Comparison of ENCODE assay signal across 27 cellular contexts in genomic region chr5:151810449-151810848, GRCh38. TPM values are rescaled to one million over a fixed set of nuclear protein-coding genes. Genes with fewer than 3 reads are reported as not detected.
DNase-seq lines count a peak whose midpoint lies in the region; ATAC-seq, FAIRE-seq and TF ChIP-seq lines count a peak whose summit lies in the region.
"Had no signal": no experiment of that assay in that cellular context is flagged by ENCODE, and none has a peak within 500 bp of the region (broad histone marks: within the 10 kb centered on the region; RNA-seq: fewer than 3 reads in every experiment).

No MANE protein-coding gene starts in this region.

- H4K20me1 ChIP-seq in GM12878 (ENCODE audit: control insufficient read depth, insufficient read depth) (no peaks in the 10 kb centered on the region; the same call in 1 of the 2 replicates), keratinocyte (ENCODE audit: control insufficient read depth, extremely low read depth, insufficient read depth, low read length) (no peaks in the 10 kb centered on the region)

- peaks cover 99% of the 10 kb centered on the region for H3K36me3 Mint-ChIP-seq in activated T-cell treated with anti-CD3 and anti-CD28 coated beads, Interleukin-2, amount 50 U/mL, for 24 hours (ENCODE audit: low read depth)
- H3K36me3 Mint-ChIP-seq in glutamatergic neuron (ENCODE audit: unreplicated experiment): peaks cover 5% of the 10 kb centered on the region

- H3K9me1 ChIP-seq in keratinocyte (ENCODE audit: control insufficient read depth, extremely low read depth, insufficient read depth, low read length): no peaks in the 10 kb centered on the region

- no peak for TF ChIP-seq CTCF in GM12878 (IDR thresholded peaks at IDR 0.05 in 2 of 3, conservative IDR thresholded peaks at IDR 0.05 in 1 of 3; ENCODE audit: control insufficient read depth in 2 of 3, extremely low read depth in 1 of 3, insufficient read depth in 1 of 3, low read depth in 3 of 3, low read length in 3 of 3)
- no peak for TF ChIP-seq CTCF in keratinocyte (optimal IDR thresholded peaks at IDR 0.05 in 1 of 3, IDR thresholded peaks at IDR 0.05 in 1 of 3, conservative IDR thresholded peaks at IDR 0.05 in 1 of 3; ENCODE audit: extremely low read depth in 1 of 3, insufficient read depth in 2 of 3, low read length in 3 of 3)
- no peak for TF ChIP-seq CTCF in glutamatergic neuron (IDR thresholded peaks at IDR 0.05; ENCODE audit: partially characterized antibody, unreplicated experiment)

- H3K36me3 ChIP-seq in GM12878 (ENCODE audit: control insufficient read depth in 2 of 2, insufficient read depth in 2 of 2, low read length in 1 of 2): peaks cover 4 to 38% of the 10 kb centered on the region in 2 experiments
- H3K36me3 ChIP-seq in keratinocyte (ENCODE audit: control insufficient read depth in 2 of 2, extremely low read depth in 1 of 2, insufficient read depth in 2 of 2, low read length in 2 of 2): peaks cover 25 to 42% of the 10 kb centered on the region in 2 experiments
- H3K36me3 ChIP-seq: ovary had no signal

- H3K4me1 ChIP-seq in GM12878 (ENCODE audit: control insufficient read depth, insufficient read depth, low read length) (no peaks in the 10 kb centered on the region), keratinocyte (ENCODE audit: control insufficient read depth, extremely low read depth, insufficient read depth, low read length) (no peaks in the 10 kb centered on the region)
- H3K4me1 ChIP-seq: BE2C had no signal

- H3K4me3 Mint-ChIP-seq in activated T-cell treated with anti-CD3 and anti-CD28 coated beads, Interleukin-2, amount 50 U/mL, for 24 hours: no peak overlapping the region
- H3K4me3 Mint-ChIP-seq in glutamatergic neuron (ENCODE audit: unreplicated experiment): no peak overlapping the region
- H3K4me3 Mint-ChIP-seq: naive B cell had no signal

- 33% methylated on average over 1 of the region's 1 CpG for WGBS in GM12878 (ENCODE audit: insufficient coverage, insufficient replicate concordance, low lambda C conversion rate, missing lambda C conversion rate)

- peaks cover 8% of the 10 kb centered on the region for H3K9me3 Mint-ChIP-seq in activated T-cell treated with anti-CD3 and anti-CD28 coated beads, Interleukin-2, amount 50 U/mL, for 24 hours
- no peaks in the 10 kb centered on the region for H3K9me3 Mint-ChIP-seq in glutamatergic neuron (ENCODE audit: unreplicated experiment)

- SMC1A ChIA-PET in GM12878 (lab: Charles Lee; ENCODE audit: uncharacterized antibody, unreplicated experiment): interaction anchor here (1.1 to 2.0 kb wide), 3 partner anchors 9 to 332 kb away, joined by 4 to 12 read pairs (median 5); no protein-coding TSS in a partner anchor

- H3K27me3 ChIP-seq in GM12878 (replicated peaks in 1 of 2; ENCODE audit: control insufficient read depth in 2 of 2, insufficient read depth in 2 of 2, low read length in 1 of 2) (no peaks in the 10 kb centered on the region), keratinocyte (ENCODE audit: control insufficient read depth, extremely low read depth, insufficient read depth, low read length) (no peaks in the 10 kb centered on the region)
- H3K27me3 ChIP-seq: adrenal gland, BE2C, ovary, upper lobe of right lung had no signal

- intact Hi-C loops in GM12878 (cut with micrococcal nuclease; ENCODE audit: unreplicated experiment): no loop called here

- H3K27ac ChIP-seq in GM12878 (ENCODE audit: control insufficient read depth, insufficient read depth) (no peak overlapping the region), keratinocyte (ENCODE audit: control insufficient read depth, insufficient read depth, low read length) (peak overlapping the region; percentile 15), caudate nucleus (ENCODE audit: low read depth, low read length) (no peak overlapping the region)
- H3K27ac ChIP-seq: adrenal gland, ovary, upper lobe of right lung had no signal

- no peak for DNase-seq in activated T-cell treated with anti-CD3 and anti-CD28 coated beads, Interleukin-2, amount 50 U/mL, for 24 hours
- DNase-seq in activated T-cell treated with anti-CD3 and anti-CD28 coated beads for 4 hours: no peak
- no peak for DNase-seq in GM12878 (ENCODE audit: low read depth, low spot score)
- DNase-seq in keratinocyte (ENCODE audit: low read depth, low spot score): no peak
- no peak for DNase-seq in glutamatergic neuron
- DNase-seq in caudate nucleus (lab: John Stamatoyannopoulos, UW): no peak
- no peak for DNase-seq in stimulated activated CD4-positive, alpha-beta T cell treated with anti-CD3 and anti-CD28 coated beads, Interleukin-2, amount 100 ng/mL, for 24 hours
- DNase-seq: activated CD4-positive, alpha-beta T cell treated with anti-CD3 and anti-CD28 coated beads for 1 hour; adrenal gland; BE2C; Caco-2; dermis blood vessel endothelial cell; DND-41; Kasumi-1; mesendoderm; naive B cell; NCI-H1092 treated with DMSO at 0.1 percent for 48 hours; NCI-H2029; NCI-H345; NCI-H82; ovary; right cardiac atrium; substantia nigra; upper lobe of right lung had no signal

- no TSS peak for BruUV-seq in GM12878 (replicated peaks; lab: Mats Ljungman, UMichigan)

- H3K4me3 ChIP-seq in GM12878 (no peak overlapping the region), keratinocyte (ENCODE audit: control insufficient read depth in 2 of 3, extremely low read depth in 1 of 3, insufficient read depth in 2 of 3, low read depth in 1 of 3, low read length in 3 of 3) (no peak overlapping the region)
- H3K4me3 ChIP-seq: adrenal gland, ovary, upper lobe of right lung had no signal

- TF ChIP-seq EP300 in GM12878 (IDR thresholded peaks at IDR 0.05; ENCODE audit: borderline replicate concordance in 1 of 2, control insufficient read depth in 1 of 2, low read depth in 2 of 2, low read length in 2 of 2): no peak

- no peaks in the 10 kb centered on the region for H3K79me2 ChIP-seq in GM12878 (ENCODE audit: control insufficient read depth, insufficient read depth, low read length)
- peaks cover 26% of the 10 kb centered on the region for H3K79me2 ChIP-seq in keratinocyte (ENCODE audit: control insufficient read depth, insufficient read depth, low read length)

- POLR2A ChIA-PET in GM12878 (lab: Charles Lee): no interaction called here

- RAD21 ChIA-PET in GM12878 (lab: Charles Lee; ENCODE audit: unreplicated experiment): interaction anchor here (1.0 kb wide), 1 partner anchor 10 kb away, joined by 3 read pairs; no protein-coding TSS in a partner anchor

- dilution Hi-C loops in keratinocyte (cut with MboI; ENCODE audit: extremely low pct_ligation_motif_present, low sequenced_read_pairs): no loop called here

- no peak for FAIRE-seq in GM12878 (lab: Jason Lieb, UNC)
- no peak for FAIRE-seq in keratinocyte (lab: Jason Lieb, UNC)
- FAIRE-seq: GM12891, GM19239 had no signal

- peaks cover 50% of the 10 kb centered on the region for H3K4me1 Mint-ChIP-seq in activated T-cell treated with anti-CD3 and anti-CD28 coated beads, Interleukin-2, amount 50 U/mL, for 24 hours (ENCODE audit: low read depth)
- no peaks in the 10 kb centered on the region for H3K4me1 Mint-ChIP-seq in glutamatergic neuron (ENCODE audit: low read depth, unreplicated experiment)
- H3K4me1 Mint-ChIP-seq: naive B cell had no signal

- ATAC-seq in GM18868 (IDR thresholded peaks at IDR 0.05; ENCODE audit: unreplicated experiment): peak; percentile 43
- ATAC-seq in GM12878: peak; percentile 34
- ATAC-seq: right cardiac atrium, upper lobe of right lung had no signal

- CTCF ChIA-PET in GM12878 (lab: Yijun Ruan, JAX): interaction anchor here (1.3 to 2.0 kb wide), 3 partner anchors 10 to 55 kb away, joined by 3 to 10 read pairs (median 4); no protein-coding TSS in a partner anchor

- no peak for TF ChIP-seq POLR2A in GM12878 (IDR thresholded peaks at IDR 0.05; ENCODE audit: low read depth, low read length)

- TF ChIP-seq RAD21 in GM12878 (IDR thresholded peaks at IDR 0.05; ENCODE audit: insufficient read depth, low read depth, low read length): no peak

- H3K4me2 ChIP-seq in GM12878 (ENCODE audit: control insufficient read depth, insufficient read depth): no peak overlapping the region
- no peak overlapping the region for H3K4me2 ChIP-seq in keratinocyte (ENCODE audit: control insufficient read depth, extremely low read depth, insufficient read depth, low read depth, low read length)

- H3K27ac Mint-ChIP-seq in activated T-cell treated with anti-CD3 and anti-CD28 coated beads, Interleukin-2, amount 50 U/mL, for 24 hours: peak overlapping the region; percentile 53
- no peak overlapping the region for H3K27ac Mint-ChIP-seq in glutamatergic neuron (ENCODE audit: unreplicated experiment)

- in situ Hi-C loops in GM12878 (cut with MboI): no loop called here

- H3K9ac ChIP-seq in GM12878 (ENCODE audit: control insufficient read depth, insufficient read depth, low read length) (no peak overlapping the region), keratinocyte (ENCODE audit: control insufficient read depth, extremely low read depth, insufficient read depth, low read length) (no peak overlapping the region)

- no peak overlapping the region for H2AFZ ChIP-seq in GM12878 (ENCODE audit: control insufficient read depth, low read depth, low read length)
- H2AFZ ChIP-seq in keratinocyte (ENCODE audit: control insufficient read depth, low read length): no peak overlapping the region

- H3K27me3 Mint-ChIP-seq in activated T-cell treated with anti-CD3 and anti-CD28 coated beads, Interleukin-2, amount 50 U/mL, for 24 hours: no peaks in the 10 kb centered on the region
- H3K27me3 Mint-ChIP-seq in glutamatergic neuron (ENCODE audit: unreplicated experiment): no peaks in the 10 kb centered on the region
- H3K27me3 Mint-ChIP-seq: naive B cell had no signal

- no peaks in the 10 kb centered on the region for H3K9me3 ChIP-seq in GM12878 (replicated peaks; ENCODE audit: control insufficient read depth, insufficient read depth, low read length)
- no peaks in the 10 kb centered on the region for H3K9me3 ChIP-seq in keratinocyte (ENCODE audit: control insufficient read depth, low read depth, low read length)
- H3K9me3 ChIP-seq: adrenal gland, BE2C, Caco-2, ovary, upper lobe of right lung had no signal

RNA-seq across cellular contexts. Expression of gene G3BP1, which starts 38.7 kb away (rescaled TPM):
- total RNA-seq in GM12878 (2013; cell fraction: nucleolus; rRNA removed): 192 and 198 TPM in 2 replicates
- total RNA-seq in GM12878 (2014; rRNA removed) (137 and 148 TPM in 2 replicates), GM12878 (2014; rRNA removed; fragmentation: Illumina TruSeq; extraction: Trizol) (182 and 190 TPM in 2 replicates), GM12878 (2021) (255 and 269 TPM in 2 replicates), glutamatergic neuron (ENCODE audit: unreplicated experiment) (127 TPM)
- polyA plus RNA-seq in GM12878 (2011; ENCODE audit: low read depth): 39.6 TPM
- polyA plus RNA-seq in GM12878 (2011; rRNA removed) (113 and 119 TPM in 2 replicates), GM12878 (2014; fragmentation: Illumina TruSeq; extraction: Trizol) (158 TPM in 2 replicates), GM12878 (2014; fragmentation: Nextera tagmentation; extraction: Ambion mirVana) (10 to 100 TPM; 49.7 to 52.7 TPM), GM12878 (2014; rRNA removed) (86.7 and 87.0 TPM in 2 replicates), GM12878 (2016; fragmentation: Nextera tagmentation; extraction: Ambion mirVana) (100 to 1,000 TPM; 416 to 438 TPM), keratinocyte (93.5 to 137 TPM (median 115 TPM) in 3 replicates)
- polyA plus RNA-seq in GM12878 (2011; cell fraction: cytosol; rRNA removed): 57.4 and 66.1 TPM in 2 replicates
- polyA plus RNA-seq in GM12878 (2011; cell fraction: nucleus; rRNA removed): 40.4 and 54.9 TPM in 2 replicates
- 70.4 and 72.8 TPM in 2 replicates for polyA plus RNA-seq in GM12878 (2012)
- 140 and 194 TPM in 2 replicates for polyA minus RNA-seq in GM12878 (2011; rRNA and poly(A)+ RNA removed)
- 67.5 and 113 TPM in 2 replicates for polyA minus RNA-seq in GM12878 (2011; cell fraction: cytosol; rRNA and poly(A)+ RNA removed)
- polyA minus RNA-seq in GM12878 (2011; cell fraction: nucleus; rRNA and poly(A)+ RNA removed): 80.6 and 162 TPM in 2 replicates
- 98.2 TPM for polyA plus RNA-seq in keratinocyte (2011; ENCODE audit: low read depth)
- 52.3 and 81.0 TPM in 2 replicates for polyA plus RNA-seq in keratinocyte (2011; cell fraction: cytosol; rRNA removed)
- 83.5 and 87.6 TPM in 2 replicates for polyA plus RNA-seq in keratinocyte (2011; cell fraction: nucleus; rRNA removed)
- 84.1 and 237 TPM in 2 replicates for polyA plus RNA-seq in keratinocyte (2012; ENCODE audit: low replicate concordance)
- 182 to 302 TPM (median 247 TPM) in 3 replicates for polyA minus RNA-seq in keratinocyte
- polyA minus RNA-seq in keratinocyte (2011; cell fraction: cytosol; rRNA and poly(A)+ RNA removed): 189 TPM
- polyA minus RNA-seq in keratinocyte (2011; cell fraction: nucleus; rRNA and poly(A)+ RNA removed): 187 and 308 TPM in 2 replicates

RNA-seq across cellular contexts. Expression of gene ATOX1, which starts 52.0 kb away (rescaled TPM):
- total RNA-seq in GM12878 (2013; cell fraction: nucleolus; rRNA removed): 94.2 and 105 TPM in 2 replicates
- total RNA-seq in GM12878 (2014; rRNA removed) (136 and 139 TPM in 2 replicates), GM12878 (2014; rRNA removed; fragmentation: Illumina TruSeq; extraction: Trizol) (130 and 139 TPM in 2 replicates), GM12878 (2021) (140 and 158 TPM in 2 replicates), glutamatergic neuron (ENCODE audit: unreplicated experiment) (82.9 TPM)
- polyA plus RNA-seq in GM12878 (2011; ENCODE audit: low read depth): 89.5 TPM
- polyA plus RNA-seq in GM12878 (2011; rRNA removed) (94.4 and 161 TPM in 2 replicates), GM12878 (2014; fragmentation: Illumina TruSeq; extraction: Trizol) (138 and 231 TPM in 2 replicates), GM12878 (2014; fragmentation: Nextera tagmentation; extraction: Ambion mirVana) (100 to 1,000 TPM; 576 to 642 TPM), GM12878 (2014; rRNA removed) (237 and 259 TPM in 2 replicates), GM12878 (2016; fragmentation: Nextera tagmentation; extraction: Ambion mirVana) (100 to 1,000 TPM; 377 to 419 TPM), keratinocyte (173 to 414 TPM (median 199 TPM) in 3 replicates)
- polyA plus RNA-seq in GM12878 (2011; cell fraction: cytosol; rRNA removed): 375 and 451 TPM in 2 replicates
- polyA plus RNA-seq in GM12878 (2011; cell fraction: nucleus; rRNA removed): 134 and 141 TPM in 2 replicates
- polyA plus RNA-seq in GM12878 (2012): 153 and 189 TPM in 2 replicates
- 179 and 269 TPM in 2 replicates for polyA minus RNA-seq in GM12878 (2011; rRNA and poly(A)+ RNA removed)
- 52.4 and 56.0 TPM in 2 replicates for polyA minus RNA-seq in GM12878 (2011; cell fraction: cytosol; rRNA and poly(A)+ RNA removed)
- polyA minus RNA-seq in GM12878 (2011; cell fraction: nucleus; rRNA and poly(A)+ RNA removed): 54.5 and 83.6 TPM in 2 replicates
- 58.4 TPM for polyA plus RNA-seq in keratinocyte (2011; ENCODE audit: low read depth)
- 310 and 443 TPM in 2 replicates for polyA plus RNA-seq in keratinocyte (2011; cell fraction: cytosol; rRNA removed)
- polyA plus RNA-seq in keratinocyte (2011; cell fraction: nucleus; rRNA removed): 111 and 127 TPM in 2 replicates
- 199 and 361 TPM in 2 replicates for polyA plus RNA-seq in keratinocyte (2012; ENCODE audit: low replicate concordance)
- polyA minus RNA-seq in keratinocyte: 133 to 246 TPM (median 216 TPM) in 3 replicates
- polyA minus RNA-seq in keratinocyte (2011; cell fraction: cytosol; rRNA and poly(A)+ RNA removed): 153 TPM
- polyA minus RNA-seq in keratinocyte (2011; cell fraction: nucleus; rRNA and poly(A)+ RNA removed): 31.7 and 39.0 TPM in 2 replicates
